In the genomic region with DNA sequence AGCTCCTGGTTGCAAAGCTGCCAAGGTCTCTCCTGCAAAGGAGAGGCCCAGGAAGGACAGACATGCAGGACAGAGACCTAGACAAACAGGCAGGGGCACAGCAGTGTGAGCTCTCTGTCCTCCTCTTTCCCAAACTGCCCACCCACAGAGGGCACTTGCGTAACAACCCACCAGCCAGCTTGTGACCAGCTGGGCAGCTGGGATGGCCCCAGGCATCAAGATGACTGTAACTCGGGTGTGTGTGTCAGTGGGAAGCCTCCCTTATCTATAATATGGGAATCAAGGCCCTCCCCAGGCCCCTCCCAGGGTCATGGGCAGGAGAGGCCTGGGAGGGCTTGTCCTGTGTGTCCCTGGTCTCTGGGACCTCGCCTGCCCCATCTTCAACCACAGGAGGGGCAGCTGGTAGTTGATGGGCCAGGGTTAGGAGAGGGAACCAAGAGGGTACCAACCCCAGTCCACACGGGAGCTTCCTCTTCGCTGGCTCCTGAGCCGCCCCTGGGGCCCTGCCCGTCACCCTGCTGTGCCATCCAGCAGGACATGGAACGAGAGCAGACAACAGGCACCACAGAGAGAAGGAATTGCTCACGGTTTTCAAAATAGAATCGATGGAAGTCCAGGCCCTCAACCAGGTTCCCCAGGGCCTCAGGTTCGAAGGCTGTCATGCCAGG, we compare ENCODE assay signal across 23 cellular contexts. TPM values are rescaled to one million over a fixed set of nuclear protein-coding genes. Genes with fewer than 3 reads are reported as not detected.
DNase-seq lines count a peak whose midpoint lies in the region; ATAC-seq lines count a peak whose summit lies in the region.
"Had no signal": no experiment of that assay in that cellular context is flagged by ENCODE, and none has a peak within 500 bp of the region (broad histone marks: within the 10 kb centered on the region; RNA-seq: fewer than 3 reads in every experiment).

No MANE protein-coding gene starts in this region.

- POLR2A ChIA-PET in naive thymus-derived CD8-positive, alpha-beta T cell (lab: Charles Lee) = no interaction called here

- H3F3A ChIP-seq in GM23248 (ENCODE audit: insufficient read depth) = 0 out of 2 replicates have a peak, but pooled peaks cover 3% of the 10 kb centered on the region

- H3K36me3 ChIP-seq in GM23248 (ENCODE audit: low read depth) = no peaks in the 10 kb centered on the region
- H3K36me3 ChIP-seq: heart right ventricle, neural progenitor cell, stomach, vagina had no signal

- no peaks in the 10 kb centered on the region for H3K9me3 Mint-ChIP-seq in naive thymus-derived CD8-positive, alpha-beta T cell
- H3K9me3 Mint-ChIP-seq: activated CD4-positive, alpha-beta T cell treated with anti-CD3 and anti-CD28 coated beads, Interleukin-2, amount 10 ng/mL, durations not matched to agents 7 days and 5 days; memory B cell; neural progenitor cell had no signal

- no peaks in the 10 kb centered on the region for H3K79me2 ChIP-seq in GM23248 (ENCODE audit: insufficient read depth)

- H3K9me2 ChIP-seq in GM23248 (ENCODE audit: insufficient read depth) = no peaks in the 10 kb centered on the region

- H3K9me3 ChIP-seq in GM23248 (ENCODE audit: low read depth) = no peaks in the 10 kb centered on the region
- H3K9me3 ChIP-seq: heart right ventricle, stomach, vagina had no signal

- WGBS in GM23248 (ENCODE audit: low coverage in 1 of 2, low lambda C conversion rate in 2 of 2, missing lambda C conversion rate in 2 of 2), 2 experiments = 73 to 79% methylated on average over 10 to 11 of the region's 11 CpGs

- no peak for ATAC-seq in GM21717 (IDR thresholded peaks at IDR 0.05; ENCODE audit: unreplicated experiment)
- no peak for ATAC-seq in naive thymus-derived CD8-positive, alpha-beta T cell
- ATAC-seq: heart right ventricle had no signal

- H2AFZ ChIP-seq in GM23248 = no peak overlapping the region
- H2AFZ ChIP-seq: neural progenitor cell had no signal

- DNase-seq in A172 (ENCODE audit: low spot score) = peak; percentile 28
- peak; percentile 75 for DNase-seq in GM23248
- DNase-seq in RPMI7951 (ENCODE audit: low read depth) = peak; percentile 92
- DNase-seq in fibroblast of gingiva (ENCODE audit: low read depth) = peak; percentile 73
- no peak for DNase-seq in SK-N-DZ (ENCODE audit: low spot score)
- no peak for DNase-seq in middle frontal gyrus (ENCODE audit: extremely low spot score, low spot score)
- no peak for DNase-seq in naive thymus-derived CD8-positive, alpha-beta T cell
- DNase-seq: activated CD4-positive, alpha-beta T cell treated with anti-CD3 and anti-CD28 coated beads, Interleukin-2, amount 10 ng/mL, durations not matched to agents 7 days and 5 days; activated naive CD4-positive, alpha-beta T cell treated with Interleukin-2 at 50 U/mL for 16 hours; heart right ventricle; NCI-H1048; NCI-H2081 treated with DMSO at 0.1 percent for 48 hours; NCI-H524 treated with DMSO at 0.1 percent for 48 hours; retina; stomach had no signal

- H3K36me3 Mint-ChIP-seq in naive thymus-derived CD8-positive, alpha-beta T cell = no peaks in the 10 kb centered on the region
- H3K36me3 Mint-ChIP-seq: memory B cell had no signal

- no peak overlapping the region for H3K9ac ChIP-seq in GM23248
- H3K9ac ChIP-seq: neural progenitor cell had no signal

- no peak overlapping the region for H3K4me3 Mint-ChIP-seq in naive thymus-derived CD8-positive, alpha-beta T cell
- H3K4me3 Mint-ChIP-seq: activated CD4-positive, alpha-beta T cell treated with anti-CD3 and anti-CD28 coated beads, Interleukin-2, amount 10 ng/mL, durations not matched to agents 7 days and 5 days; memory B cell; neural progenitor cell had no signal

- peaks cover 0 to 1% (median 0%) of the 10 kb centered on the region in 5 donors for H3K27me3 Mint-ChIP-seq in naive thymus-derived CD8-positive, alpha-beta T cell
- H3K27me3 Mint-ChIP-seq: activated CD4-positive, alpha-beta T cell treated with anti-CD3 and anti-CD28 coated beads, Interleukin-2, amount 10 ng/mL, durations not matched to agents 7 days and 5 days; memory B cell had no signal

- H3K4me1 Mint-ChIP-seq in naive thymus-derived CD8-positive, alpha-beta T cell = peaks cover 0 to 3% (median 0%) of the 10 kb centered on the region in 4 donors
- H3K4me1 Mint-ChIP-seq: activated CD4-positive, alpha-beta T cell treated with anti-CD3 and anti-CD28 coated beads, Interleukin-2, amount 10 ng/mL, durations not matched to agents 7 days and 5 days; memory B cell had no signal

- no peak overlapping the region for H3K4me2 ChIP-seq in GM23248 (ENCODE audit: unreplicated experiment)
- H3K4me2 ChIP-seq: neural progenitor cell had no signal

- H3K4me3 ChIP-seq in GM23248 = no peak overlapping the region
- H3K4me3 ChIP-seq: coronary artery, heart right ventricle, neural progenitor cell, SK-N-MC, stomach, vagina had no signal

- no peaks in the 10 kb centered on the region for H3K27me3 ChIP-seq in GM23248 (replicated peaks; ENCODE audit: insufficient read depth)
- H3K27me3 ChIP-seq: heart right ventricle, neural progenitor cell, stomach, vagina had no signal

- in situ Hi-C loops in GM23248 (cut with MboI) = no loop called here

- no peak overlapping the region for H3K27ac Mint-ChIP-seq in naive thymus-derived CD8-positive, alpha-beta T cell
- H3K27ac Mint-ChIP-seq: activated CD4-positive, alpha-beta T cell treated with anti-CD3 and anti-CD28 coated beads, Interleukin-2, amount 10 ng/mL, durations not matched to agents 7 days and 5 days; memory B cell had no signal

- no peak overlapping the region for H3K27ac ChIP-seq in GM23248
- H3K27ac ChIP-seq: coronary artery, heart right ventricle, neural progenitor cell, SK-N-MC, stomach, vagina had no signal

- H3K4me1 ChIP-seq in GM23248 (ENCODE audit: insufficient read depth) = no peaks in the 10 kb centered on the region
- H3K4me1 ChIP-seq: heart right ventricle, neural progenitor cell, stomach, vagina had no signal

- H4K20me1 ChIP-seq in GM23248 (ENCODE audit: insufficient read depth) = no peaks in the 10 kb centered on the region

RNA-seq across cellular contexts. Expression of gene SLC6A7, which starts 37.9 kb away (rescaled TPM):
- total RNA-seq in A172 (2014; rRNA removed; shearing (Covaris generic)) = not detected in 2 replicates
- not detected in 2 replicates for total RNA-seq in GM23248 (2014; rRNA removed; shearing (Covaris generic))
- not detected in 2 replicates for polyA plus RNA-seq in GM23248 (2016; fragmentation: Nextera tagmentation; extraction: Ambion mirVana)
- not detected in 2 replicates for total RNA-seq in RPMI7951 (2014; rRNA removed; shearing (Covaris generic))
- not detected in 2 replicates for polyA plus RNA-seq in SK-N-DZ (2014; cell fraction: cytosol; rRNA removed)
- polyA plus RNA-seq in SK-N-DZ (2014; cell fraction: nucleus; rRNA removed) = not detected in 2 replicates
- not detected for total RNA-seq in naive thymus-derived CD8-positive, alpha-beta T cell
- not detected for polyA plus RNA-seq in naive thymus-derived CD8-positive, alpha-beta T cell
- total RNA-seq: activated CD4-positive, alpha-beta T cell treated with anti-CD3 and anti-CD28 coated beads, Interleukin-2, amount 10 ng/mL, durations not matched to agents 7 days and 5 days; astrocyte; epithelial cell of proximal tubule; heart right ventricle had no signal
- polyA plus RNA-seq: heart right ventricle, stomach had no signal

Comparison
In these comparisons a context has a peak if more than half of its experiments do, and no peak if none do; other contexts are left out.
1. DNase-seq: peak in A172 (single experiment), GM23248 (single experiment), RPMI7951 (single experiment) and fibroblast of gingiva (single experiment); none in SK-N-DZ (single experiment), middle frontal gyrus (single experiment) and naive thymus-derived CD8-positive, alpha-beta T cell (0 of 10).